Comparison of ENCODE assay signal across 9 cellular contexts in the genomic region with DNA sequence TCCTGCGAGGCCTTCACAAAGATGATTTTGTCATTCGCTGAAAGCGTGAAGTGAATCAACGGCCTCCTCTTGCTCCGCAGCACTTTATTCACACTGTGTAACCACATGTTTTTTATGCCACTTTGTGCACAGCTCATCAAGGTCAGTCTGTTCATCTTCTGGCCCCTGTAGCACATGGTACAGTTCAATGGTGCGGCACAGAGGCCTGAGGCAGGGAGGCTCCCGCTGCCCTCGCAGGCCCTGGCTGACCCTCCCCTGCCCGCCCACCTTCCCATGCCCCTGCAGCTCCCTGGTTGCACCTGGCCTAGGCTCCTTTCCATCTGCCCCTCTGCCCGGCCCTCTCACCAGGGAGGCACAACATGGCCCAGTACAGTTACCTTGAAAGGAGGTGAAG.
DNase-seq lines count a peak whose midpoint lies in the region; ATAC-seq, FAIRE-seq and TF ChIP-seq lines count a peak whose summit lies in the region.
"Had no signal": no experiment of that assay in that cellular context is flagged by ENCODE, and none has a peak within 500 bp of the region (broad histone marks: within the 10 kb centered on the region; RNA-seq: fewer than 3 reads in every experiment).

No MANE protein-coding gene starts in this region.

- H3K27ac Mint-ChIP-seq in activated B cell treated with CpG ODN at 0.5 μM for 24 hours (peak overlapping the region; percentile 90), MCF 10A (ENCODE audit: low read depth, unreplicated experiment) (no peak overlapping the region)
- peak overlapping the region in 8 of 9 donors; percentile 64 to 93 (median 87) for H3K27ac Mint-ChIP-seq in naive thymus-derived CD4-positive, alpha-beta T cell

- BruUV-seq in MCF 10A (replicated peaks; lab: Mats Ljungman, UMichigan) = no TSS peak

- ATAC-seq in GM21390 (IDR thresholded peaks at IDR 0.05; ENCODE audit: unreplicated experiment) = peak; percentile 27
- ATAC-seq in activated B cell treated with CpG ODN at 0.5 μM for 24 hours (ENCODE audit: low read depth) = peak; percentile 34
- ATAC-seq in naive thymus-derived CD4-positive, alpha-beta T cell = peak; percentile 53

- H3K36me3 ChIP-seq in naive thymus-derived CD4-positive, alpha-beta T cell (ENCODE audit: control insufficient read depth in 2 of 3, insufficient read depth in 3 of 3, low read length in 3 of 3) = peaks cover 4 to 62% (median 6%) of the 10 kb centered on the region in 3 experiments

- no peaks in the 10 kb centered on the region for H3K27me3 ChIP-seq in naive thymus-derived CD4-positive, alpha-beta T cell (ENCODE audit: control insufficient read depth in 2 of 2, insufficient read depth in 2 of 2, low read length in 2 of 2)
- H3K27me3 ChIP-seq: testis had no signal

- H3K4me3 ChIP-seq in naive thymus-derived CD4-positive, alpha-beta T cell (ENCODE audit: low read length) = no peak overlapping the region
- H3K4me3 ChIP-seq: testis had no signal

- FAIRE-seq in GM12891 (lab: Jason Lieb, UNC) = peak; percentile 55

- TF ChIP-seq CTCF in activated B cell treated with CpG ODN at 0.5 μM for 24 hours (IDR thresholded peaks at IDR 0.05) = no peak
- TF ChIP-seq CTCF in MCF 10A (IDR thresholded peaks at IDR 0.05; ENCODE audit: unreplicated experiment) = no peak

- peaks cover 56% of the 10 kb centered on the region for H3K4me1 Mint-ChIP-seq in activated B cell treated with CpG ODN at 0.5 μM for 24 hours
- H3K4me1 Mint-ChIP-seq in naive thymus-derived CD4-positive, alpha-beta T cell = peaks cover 23 to 87% (median 42%) of the 10 kb centered on the region in 7 donors
- H3K4me1 Mint-ChIP-seq in MCF 10A (ENCODE audit: insufficient read depth, unreplicated experiment) = no peaks in the 10 kb centered on the region

- CTCF ChIA-PET in activated B cell treated with CpG ODN at 0.5 μM for 24 hours (lab: Charles Lee) (interaction anchor here (0.8 to 2.3 kb wide), 4 partner anchors 11 to 364 kb away, joined by 3 to 11 read pairs (median 6); no protein-coding TSS in a partner anchor), MCF 10A (lab: Yijun Ruan, JAX) (interaction anchor here (0.6 to 12.9 kb wide), 4 partner anchors 12 to 1494 kb away, joined by 3 to 105 read pairs (median 8); no protein-coding TSS in a partner anchor)
- CTCF ChIA-PET in naive thymus-derived CD4-positive, alpha-beta T cell (lab: Charles Lee) = interaction anchor here (1.0 to 1.3 kb wide), 3 partner anchors 10 to 77 kb away, joined by 3 to 4 read pairs (median 3); no protein-coding TSS in a partner anchor

- H3K4me1 ChIP-seq in naive thymus-derived CD4-positive, alpha-beta T cell (ENCODE audit: control insufficient read depth in 2 of 2, insufficient read depth in 2 of 2, low read length in 2 of 2) = peaks cover 21 to 26% of the 10 kb centered on the region in 2 donors

- H3K4me3 Mint-ChIP-seq in activated B cell treated with CpG ODN at 0.5 μM for 24 hours = peak overlapping the region; percentile 71
- H3K4me3 Mint-ChIP-seq in naive thymus-derived CD4-positive, alpha-beta T cell = peak overlapping the region in 6 of 10 donors; percentile 17 to 63 (median 31)
- H3K4me3 Mint-ChIP-seq in MCF 10A (ENCODE audit: unreplicated experiment) = no peak overlapping the region

- H3K36me3 Mint-ChIP-seq in activated B cell treated with CpG ODN at 0.5 μM for 24 hours (ENCODE audit: low read depth) = peaks cover 2% of the 10 kb centered on the region
- peaks cover 4 to 34% (median 20%) of the 10 kb centered on the region in 5 donors for H3K36me3 Mint-ChIP-seq in naive thymus-derived CD4-positive, alpha-beta T cell
- H3K36me3 Mint-ChIP-seq in MCF 10A (ENCODE audit: insufficient read depth, unreplicated experiment) = no peaks in the 10 kb centered on the region

- TF ChIP-seq POLR2A in GM12891 (IDR thresholded peaks at IDR 0.05; ENCODE audit: low read depth, low read length) = no peak

- DNase-seq in GM12891 (ENCODE audit: insufficient read length, low spot score) (no peak), activated B cell treated with CpG ODN at 0.5 μM for 24 hours (no peak), MCF 10A (ENCODE audit: unreplicated experiment) (no peak), DMS53 treated with DMSO at 0.1 percent for 48 hours (lab: John Stamatoyannopoulos, UW; ENCODE audit: unreplicated experiment) (no peak)
- DNase-seq in naive thymus-derived CD4-positive, alpha-beta T cell = no peak
- DNase-seq in activated CD4-positive, CD25-positive, alpha-beta regulatory T cell (lab: John Stamatoyannopoulos, UW) = no peak
- DNase-seq: DMS 273 treated with DMSO at 0.1 percent for 48 hours, testis had no signal

- H3K9me3 Mint-ChIP-seq in activated B cell treated with CpG ODN at 0.5 μM for 24 hours (no peaks in the 10 kb centered on the region), MCF 10A (ENCODE audit: unreplicated experiment) (no peaks in the 10 kb centered on the region)
- H3K9me3 Mint-ChIP-seq in naive thymus-derived CD4-positive, alpha-beta T cell = peaks cover 0 to 6% (median 0%) of the 10 kb centered on the region in 11 donors

- POLR2A ChIA-PET in activated B cell treated with CpG ODN at 0.5 μM for 24 hours (lab: Charles Lee) = interaction anchor here (0.6 to 1.5 kb wide), 7 partner anchors 13 to 211 kb away, joined by 3 to 10 read pairs (median 5); partner anchors contain the start of gene POU2F1
- POLR2A ChIA-PET in naive thymus-derived CD4-positive, alpha-beta T cell (lab: Charles Lee) = interaction anchor here (0.6 to 2.4 kb wide), 5 partner anchors 8 to 88 kb away, joined by 3 to 11 read pairs (median 4); partner anchors contain the start of gene CD247
- POLR2A ChIA-PET in MCF 10A (lab: Yijun Ruan, JAX) = interaction anchor here (0.7 kb wide), 1 partner anchor 1949 kb away, joined by 3 read pairs; no protein-coding TSS in a partner anchor

- H3K9me3 ChIP-seq in naive thymus-derived CD4-positive, alpha-beta T cell (ENCODE audit: control insufficient read depth in 2 of 3, low read length in 3 of 3) = no peaks in the 10 kb centered on the region
- H3K9me3 ChIP-seq: testis had no signal

- peak overlapping the region; percentile 10 for H3K27ac ChIP-seq in naive thymus-derived CD4-positive, alpha-beta T cell (ENCODE audit: low read depth, low read length)
- H3K27ac ChIP-seq: testis had no signal

- intact Hi-C loops in activated B cell treated with CpG ODN at 0.5 μM for 24 hours (cut with micrococcal nuclease) = loop anchor here (1.0 to 2.0 kb wide), 3 partner anchors 8 to 102 kb away; no protein-coding TSS in a partner anchor
- intact Hi-C loops in naive thymus-derived CD4-positive, alpha-beta T cell (cut with micrococcal nuclease) = no loop called here
- intact Hi-C loops in MCF 10A (cut with micrococcal nuclease) = no loop called here

- no peaks in the 10 kb centered on the region for H3K27me3 Mint-ChIP-seq in activated B cell treated with CpG ODN at 0.5 μM for 24 hours
- no peaks in the 10 kb centered on the region for H3K27me3 Mint-ChIP-seq in naive thymus-derived CD4-positive, alpha-beta T cell
- H3K27me3 Mint-ChIP-seq in MCF 10A (ENCODE audit: insufficient read depth, unreplicated experiment) = no peaks in the 10 kb centered on the region

TF ChIP-seq in GM12891, 5 proteins besides CTCF, POLR2A, EP300 and RAD21:
- no peak for TF ChIP-seq POU2F2 (IDR thresholded peaks at IDR 0.05; ENCODE audit: low read depth, low read length)
- TF ChIP-seq SPI1 (IDR thresholded peaks at IDR 0.05; ENCODE audit: low read depth, low read length) = no peak
- no peak for TF ChIP-seq POLR2AphosphoS5 (IDR thresholded peaks at IDR 0.05; ENCODE audit: low read depth, low read length)
- no peak for TF ChIP-seq TAF1 (IDR thresholded peaks at IDR 0.05; ENCODE audit: low read depth, low read length)
- TF ChIP-seq PAX5 (IDR thresholded peaks at IDR 0.05; ENCODE audit: insufficient read depth, low read length, severe bottlenecking) = no peak
